24 cellular contexts compared by ENCODE assay signal in the genomic region with DNA sequence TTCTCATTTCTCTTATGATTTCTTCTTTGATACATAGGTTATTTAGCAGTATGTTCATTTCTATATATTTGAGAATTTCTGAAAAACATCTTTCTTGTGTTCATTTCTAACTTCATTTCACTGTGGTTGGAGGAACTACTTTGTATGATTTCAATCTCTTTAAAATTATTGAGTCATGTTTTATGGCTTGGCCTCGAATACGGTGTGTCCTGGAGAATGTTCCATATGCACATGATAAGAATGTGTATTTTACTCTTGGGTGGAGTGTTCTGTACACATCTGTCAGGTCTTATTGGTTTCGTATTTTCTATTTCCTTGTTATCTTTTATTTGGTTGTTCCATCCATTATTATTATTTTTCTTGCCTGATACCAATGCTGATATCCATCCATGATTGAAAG. TPM values are rescaled to one million over a fixed set of nuclear protein-coding genes. Genes with fewer than 3 reads are reported as not detected.
A peak's percentile ranks its signal among the peaks of the same experiment; 100 is the strongest.
DNase-seq lines count a peak whose midpoint lies in the region; ATAC-seq and TF ChIP-seq lines count a peak whose summit lies in the region.
"Had no signal": no experiment of that assay in that cellular context is flagged by ENCODE, and none has a peak within 500 bp of the region (broad histone marks: within the 10 kb centered on the region; RNA-seq: fewer than 3 reads in every experiment).

No MANE protein-coding gene starts in this region.

- H3K4me1 Mint-ChIP-seq in activated naive CD4-positive, alpha-beta T cell treated with anti-CD3 and anti-CD28 coated beads, Interleukin-2, amount 50 U/mL, for 24 hours, result peaks cover 71% of the 10 kb centered on the region
- peaks cover 45% of the 10 kb centered on the region for H3K4me1 Mint-ChIP-seq in activated naive CD4-positive, alpha-beta T cell treated with anti-CD3 and anti-CD28 coated beads, Interleukin-2, amount 10 ng/mL, durations not matched to agents 7 days and 5 days

- no peaks in the 10 kb centered on the region for H3K27me3 Mint-ChIP-seq in activated naive CD4-positive, alpha-beta T cell treated with anti-CD3 and anti-CD28 coated beads, Interleukin-2, amount 50 U/mL, for 24 hours
- H3K27me3 Mint-ChIP-seq in activated naive CD4-positive, alpha-beta T cell treated with anti-CD3 and anti-CD28 coated beads, Interleukin-2, amount 10 ng/mL, durations not matched to agents 7 days and 5 days, result no peaks in the 10 kb centered on the region
- H3K27me3 Mint-ChIP-seq: activated CD4-positive, alpha-beta T cell treated with anti-CD3 and anti-CD28 coated beads for 36 hours; stimulated activated naive CD8-positive, alpha-beta T cell treated with anti-CD3 and anti-CD28 coated beads, Interleukin-15, Interleukin-2, amounts not matched to agents 100 ng/mL and 50 ng/mL, for 24 hours had no signal

- ATAC-seq in body of pancreas (peak; percentile 81), mucosa of descending colon (peak; percentile 59), GM19452 (IDR thresholded peaks at IDR 0.05; ENCODE audit: unreplicated experiment) (no peak), left ventricle myocardium superior (no peak)
- ATAC-seq: activated CD4-positive, alpha-beta T cell treated with anti-CD3 and anti-CD28 coated beads for 36 hours; sciatic nerve; SK-N-SH treated with all-trans-retinoic acid at 6 μM for 48 hours had no signal

- peak overlapping the region in 3 of 4 donors; percentile 54 to 72 (median 58) for H3K27ac ChIP-seq in body of pancreas
- H3K27ac ChIP-seq: esophagus squamous epithelium, left ventricle myocardium inferior, ovary had no signal

- no peak overlapping the region for H3K4me3 ChIP-seq in body of pancreas
- H3K4me3 ChIP-seq in mucosa of descending colon, result no peak overlapping the region
- H3K4me3 ChIP-seq: esophagus squamous epithelium, left ventricle myocardium inferior, ovary had no signal

- 29 to 35% methylated on average over 3 of the region's 3 CpGs for WGBS in body of pancreas, 2 donors

- intact Hi-C loops in body of pancreas (cut with DNase I) (no loop called here), mucosa of descending colon (cut with DNase I, micrococcal nuclease) (no loop called here), left ventricle myocardium superior (cut with micrococcal nuclease) (no loop called here)

- no peaks in the 10 kb centered on the region for H3K36me3 ChIP-seq in body of pancreas (replicated peaks in 1 of 2; ENCODE audit: insufficient read depth in 1 of 2, low read depth in 2 of 2)
- H3K36me3 ChIP-seq in mucosa of descending colon (ENCODE audit: low read depth), result no peaks in the 10 kb centered on the region
- H3K36me3 ChIP-seq: left ventricle myocardium inferior, ovary had no signal

- H3K9me3 ChIP-seq in body of pancreas, result no peaks in the 10 kb centered on the region
- no peaks in the 10 kb centered on the region for H3K9me3 ChIP-seq in mucosa of descending colon
- H3K9me3 ChIP-seq: esophagus squamous epithelium, left ventricle myocardium inferior, ovary had no signal

- H3K4me1 ChIP-seq in body of pancreas (peaks cover 93% of the 10 kb centered on the region), mucosa of descending colon (ENCODE audit: low read depth) (peaks cover 75% of the 10 kb centered on the region)

- H3K4me3 Mint-ChIP-seq in activated naive CD4-positive, alpha-beta T cell treated with anti-CD3 and anti-CD28 coated beads, Interleukin-2, amount 50 U/mL, for 24 hours, result no peak overlapping the region
- H3K4me3 Mint-ChIP-seq in activated naive CD4-positive, alpha-beta T cell treated with anti-CD3 and anti-CD28 coated beads, Interleukin-2, amount 10 ng/mL, durations not matched to agents 7 days and 5 days, result no peak overlapping the region
- H3K4me3 Mint-ChIP-seq: activated CD4-positive, alpha-beta T cell treated with anti-CD3 and anti-CD28 coated beads for 36 hours; stimulated activated naive CD8-positive, alpha-beta T cell treated with anti-CD3 and anti-CD28 coated beads, Interleukin-15, Interleukin-2, amounts not matched to agents 100 ng/mL and 50 ng/mL, for 24 hours had no signal

- no peaks in the 10 kb centered on the region for H3K9me3 Mint-ChIP-seq in activated naive CD4-positive, alpha-beta T cell treated with anti-CD3 and anti-CD28 coated beads, Interleukin-2, amount 50 U/mL, for 24 hours
- H3K9me3 Mint-ChIP-seq in activated naive CD4-positive, alpha-beta T cell treated with anti-CD3 and anti-CD28 coated beads, Interleukin-2, amount 10 ng/mL, durations not matched to agents 7 days and 5 days, result peaks cover 8% of the 10 kb centered on the region
- H3K9me3 Mint-ChIP-seq: stimulated activated naive CD8-positive, alpha-beta T cell treated with anti-CD3 and anti-CD28 coated beads, Interleukin-15, Interleukin-2, amounts not matched to agents 100 ng/mL and 50 ng/mL, for 24 hours had no signal

- no peak for TF ChIP-seq CTCF in body of pancreas (IDR thresholded peaks at IDR 0.05)
- TF ChIP-seq CTCF in mucosa of descending colon (IDR thresholded peaks at IDR 0.05), result no peak

- H3K36me3 Mint-ChIP-seq in activated naive CD4-positive, alpha-beta T cell treated with anti-CD3 and anti-CD28 coated beads, Interleukin-2, amount 50 U/mL, for 24 hours, result peaks cover 9% of the 10 kb centered on the region
- H3K36me3 Mint-ChIP-seq in activated naive CD4-positive, alpha-beta T cell treated with anti-CD3 and anti-CD28 coated beads, Interleukin-2, amount 10 ng/mL, durations not matched to agents 7 days and 5 days, result peaks cover 32% of the 10 kb centered on the region

- H3K27me3 ChIP-seq in body of pancreas, result no peaks in the 10 kb centered on the region
- H3K27me3 ChIP-seq: esophagus squamous epithelium, ovary had no signal

- DNase-seq in activated naive CD4-positive, alpha-beta T cell treated with anti-CD3 and anti-CD28 coated beads, Interleukin-2, amount 10 ng/mL, durations not matched to agents 7 days and 5 days, result no peak
- peak in 1 of 4 donors; percentile 50 for DNase-seq in body of pancreas
- DNase-seq in mucosa of descending colon, result no peak
- no peak for DNase-seq in NAMALWA (ENCODE audit: low spot score)
- no peak for DNase-seq in glomerular visceral epithelial cell (ENCODE audit: extremely low spot score)
- DNase-seq in left ventricle myocardium superior, result no peak
- DNase-seq: activated CD4-positive, alpha-beta T cell treated with anti-CD3 and anti-CD28 coated beads for 36 hours; activated effector memory CD4-positive, alpha-beta T cell treated with Interleukin-2 at 50 U/mL for 16 hours; amniotic stem cell; effector memory CD4-positive, alpha-beta T cell; esophagus squamous epithelium; glutamatergic neuron; KG1; left ventricle myocardium inferior; NCI-H1092; NCI-H2029 treated with DMSO at 0.1 percent for 48 hours; NK-92 treated with Interleukin-12 subunit alpha and Interleukin-12 subunit beta, amount 100 ng/mL, for 24 hours; ovary; RPMI8226 had no signal

- H3K27ac Mint-ChIP-seq in activated naive CD4-positive, alpha-beta T cell treated with anti-CD3 and anti-CD28 coated beads, Interleukin-2, amount 50 U/mL, for 24 hours, result peak overlapping the region; percentile 41
- H3K27ac Mint-ChIP-seq in activated naive CD4-positive, alpha-beta T cell treated with anti-CD3 and anti-CD28 coated beads, Interleukin-2, amount 10 ng/mL, durations not matched to agents 7 days and 5 days, result no peak overlapping the region
- H3K27ac Mint-ChIP-seq: stimulated activated naive CD8-positive, alpha-beta T cell treated with anti-CD3 and anti-CD28 coated beads, Interleukin-15, Interleukin-2, amounts not matched to agents 100 ng/mL and 50 ng/mL, for 24 hours had no signal

- no peak for TF ChIP-seq POLR2A in body of pancreas (IDR thresholded peaks at IDR 0.05)

- CTCF ChIA-PET in activated naive CD4-positive, alpha-beta T cell treated with anti-CD3 and anti-CD28 coated beads, Interleukin-2, amount 10 ng/mL, durations not matched to agents 7 days and 5 days (lab: Charles Lee), result interaction anchor here (1.0 kb wide), 1 partner anchor 123 kb away, joined by 3 read pairs; no protein-coding TSS in a partner anchor

RNA-seq across cellular contexts. Expression of gene DNM2, which starts 22.9 kb away (rescaled TPM):
- 100 to 1,000 TPM in 1 of 2 donors, 10 to 100 TPM in 1; 98.6 to 158 TPM for total RNA-seq in body of pancreas
- total RNA-seq in mucosa of descending colon, result 100 to 1,000 TPM; 318 to 602 (median 562) TPM
- 201 TPM for total RNA-seq in left ventricle myocardium superior

RNA-seq across cellular contexts. Expression of gene QTRT1, which starts 39.6 kb away (rescaled TPM):
- total RNA-seq in body of pancreas (10 to 100 TPM; 71.6 to 89.7 TPM), mucosa of descending colon (100 to 1,000 TPM in 2 of 3 donors, 10 to 100 TPM in 1; 57.8 to 107 (median 101) TPM), left ventricle myocardium superior (29.1 TPM)

Comparison
In these comparisons a context has a peak if more than half of its experiments do, and no peak if none do; other contexts are left out.
1. ATAC-seq: peak in body of pancreas (single experiment) and mucosa of descending colon (single experiment); none in GM19452 (single experiment) and left ventricle myocardium superior (single experiment).